ENCODE assay signal across 8 cellular contexts in the genomic region with DNA sequence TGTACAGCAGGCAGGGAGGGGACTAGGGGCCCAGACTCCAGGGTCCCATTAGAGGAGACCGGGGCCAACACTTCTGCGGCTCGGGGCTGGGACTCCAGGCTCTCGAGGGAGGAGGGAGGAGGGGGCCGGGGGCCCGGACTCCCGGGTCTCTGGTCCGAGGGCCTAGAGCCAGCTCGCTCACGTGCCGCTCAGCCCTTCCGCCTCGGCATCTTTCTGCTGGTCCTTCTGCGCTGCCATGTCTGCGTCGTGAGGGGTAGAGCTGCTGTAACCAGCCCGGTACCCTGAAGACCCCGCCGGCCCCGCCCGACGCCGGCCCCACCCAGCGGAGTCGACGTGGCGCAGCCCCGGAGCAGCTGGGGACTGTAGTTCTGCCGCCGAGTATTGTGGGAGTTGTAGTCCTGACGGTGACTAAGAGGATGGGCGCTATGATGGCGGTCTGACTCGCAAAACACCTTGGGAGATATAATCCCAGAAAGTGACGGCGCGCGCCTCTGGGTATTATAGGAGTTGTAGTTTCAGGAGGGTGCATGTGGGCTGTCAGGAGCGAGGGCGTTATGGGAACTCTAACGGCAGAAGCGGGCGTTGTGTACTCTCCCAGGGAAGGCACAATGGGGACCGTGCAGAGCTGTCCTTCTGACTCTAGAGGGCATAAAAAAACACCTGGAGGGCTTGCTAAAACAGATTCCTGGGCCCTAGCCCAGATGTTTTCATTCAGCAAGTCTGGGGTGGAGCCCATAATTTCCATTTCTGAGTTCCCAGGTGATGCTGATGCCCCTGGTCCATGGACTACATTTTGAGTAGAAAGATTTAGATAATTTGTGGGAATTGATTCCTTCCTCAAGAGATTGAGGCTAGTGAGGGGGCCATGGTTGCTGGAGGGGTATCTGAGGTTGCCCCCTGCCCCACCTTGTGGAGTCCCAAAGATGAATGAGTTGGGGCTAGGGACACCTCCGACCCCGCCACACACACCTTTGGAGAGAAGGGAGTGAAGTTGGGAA. TPM values are rescaled to one million over a fixed set of nuclear protein-coding genes. Genes with fewer than 3 reads are reported as not detected.
DNase-seq lines count a peak whose midpoint lies in the region; ATAC-seq, FAIRE-seq and TF ChIP-seq lines count a peak whose summit lies in the region.

A gene with protein sequence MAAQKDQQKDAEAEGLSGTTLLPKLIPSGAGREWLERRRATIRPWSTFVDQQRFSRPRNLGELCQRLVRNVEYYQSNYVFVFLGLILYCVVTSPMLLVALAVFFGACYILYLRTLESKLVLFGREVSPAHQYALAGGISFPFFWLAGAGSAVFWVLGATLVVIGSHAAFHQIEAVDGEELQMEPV (minus strand): TSS at position 266 of the 998 bp plus-strand sequence. CDS start 29 bp downstream, at position 237.

- TF ChIP-seq POLR2A in GM12892 (IDR thresholded peaks at IDR 0.05; ENCODE audit: low read depth, low read length), result peak; percentile 61; the same call in 1 of the 2 replicates

- WGBS in psoas muscle, 3 donors, result 5% methylated on average over 43 to 46 of the region's 46 CpGs

- H3K4me1 ChIP-seq in psoas muscle, result peaks cover 16% of the 10 kb centered on the region

- peak within 1 kb of the TSS; percentile 78 for H3K27ac ChIP-seq in psoas muscle

- H3K4me3 ChIP-seq in psoas muscle, result peak within 1 kb of the TSS; percentile 92

- no peaks in the 10 kb centered on the region for H3K27me3 Mint-ChIP-seq in T-helper 17 cell

- peak within 1 kb of the TSS; percentile 93 for H3K4me3 Mint-ChIP-seq in T-helper 17 cell

- FAIRE-seq in GM12892 (lab: Jason Lieb, UNC) (peak; percentile 95), urothelium cell line (lab: Jason Lieb, UNC) (peak; percentile 79)

- H3K36me3 Mint-ChIP-seq in T-helper 17 cell (ENCODE audit: low read depth), result no peaks in the 10 kb centered on the region

- peak within 1 kb of the TSS; percentile 86 for H3K27ac Mint-ChIP-seq in T-helper 17 cell

- intact Hi-C loops in left ventricle myocardium superior (cut with micrococcal nuclease), result no loop called here
- intact Hi-C loops in psoas muscle (cut with DNase I), result loop anchor here (5.0 kb wide), 2 partner anchors 77 to 97 kb away; a partner anchor contains a TSS

- H3K4me1 Mint-ChIP-seq in T-helper 17 cell, result peaks cover 26% of the 10 kb centered on the region

- peaks cover 0 to 21% of the 10 kb centered on the region in 2 donors for H3K36me3 ChIP-seq in psoas muscle (ENCODE audit: insufficient read depth in 1 of 2, low read depth in 1 of 2)

- H3K9me3 ChIP-seq in T-helper 17 cell (ENCODE audit: control insufficient read depth, low read length, poor library complexity, severe bottlenecking) (no peaks in the 10 kb centered on the region), psoas muscle (no peaks in the 10 kb centered on the region)

- no peak for TF ChIP-seq CTCF in psoas muscle (IDR thresholded peaks at IDR 0.05)

- peak; percentile 97 for DNase-seq in GM12892 (ENCODE audit: insufficient read length)
- DNase-seq in NCI-H1694 treated with DMSO at 0.1 percent for 48 hours (lab: John Stamatoyannopoulos, UW), result peak; percentile 94
- DNase-seq in T-helper 17 cell, result peak; percentile 75 to 80 (median 78)
- DNase-seq in amygdala (lab: John Stamatoyannopoulos, UW), result peak; percentile 33 to 94 (median 82)
- peak; percentile 90 for DNase-seq in left ventricle myocardium superior
- DNase-seq in psoas muscle, result peak; percentile 86 to 92
- peak; percentile 96 for DNase-seq in urothelium cell line (ENCODE audit: low spot score)

- no peaks in the 10 kb centered on the region for H3K27me3 ChIP-seq in psoas muscle (ENCODE audit: insufficient read depth in 3 of 3, low read length in 2 of 3)

- ATAC-seq in HG02870 (IDR thresholded peaks at IDR 0.05; ENCODE audit: unreplicated experiment), result peak; percentile 91
- ATAC-seq in T-helper 17 cell, result peak; percentile 92
- peak; percentile 93 for ATAC-seq in left ventricle myocardium superior
- ATAC-seq in psoas muscle, result peak; percentile 91 to 98 (median 96)

RNA-seq across cellular contexts. Expression of the gene that starts here (rescaled TPM):
- 17.6 TPM for polyA plus RNA-seq in GM12892 (2012; ENCODE audit: missing spikeins)
- total RNA-seq in T-helper 17 cell (10 to 100 TPM; 90.1 to 98.3 TPM), left ventricle myocardium superior (61.0 TPM), psoas muscle (10 to 100 TPM; 48.9 to 65.3 (median 55.9) TPM)
- polyA plus RNA-seq in psoas muscle, result 100 to 1,000 TPM in 2 of 3 donors, 10 to 100 TPM in 1; 97.6 to 131 (median 102) TPM

Comparison
In these comparisons a context has a peak if more than half of its experiments do, and no peak if none do; other contexts are left out.
1. Peak in every context shown above with its lines: DNase-seq, ATAC-seq, H3K4me3 ChIP-seq and H3K27ac ChIP-seq.